ENCODE assay signal across 12 cellular contexts in the genomic region with DNA sequence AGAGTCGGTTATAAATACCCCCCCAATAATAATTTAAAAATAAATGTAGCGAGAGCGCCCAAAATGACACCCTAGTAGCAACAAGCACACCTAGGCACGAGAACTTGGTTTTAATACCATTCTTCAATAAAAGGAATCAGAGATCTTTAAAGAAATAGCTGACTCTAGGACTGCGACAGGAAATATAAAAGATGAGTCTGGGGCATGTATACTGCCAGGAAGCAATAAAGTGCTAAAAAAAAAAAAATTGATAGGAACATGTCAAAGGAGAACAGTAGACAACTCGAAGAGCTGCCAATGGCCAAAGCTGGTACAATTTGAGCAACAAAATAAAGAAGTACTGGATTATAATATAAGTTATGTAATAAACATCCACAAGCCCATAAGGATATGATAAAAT. TPM values are rescaled to one million over a fixed set of nuclear protein-coding genes. Genes with fewer than 3 reads are reported as not detected.
A peak's percentile ranks its signal among the peaks of the same experiment; 100 is the strongest.
DNase-seq lines count a peak whose midpoint lies in the region; ATAC-seq and TF ChIP-seq lines count a peak whose summit lies in the region.
"Had no signal": no experiment of that assay in that cellular context is flagged by ENCODE, and none has a peak within 500 bp of the region (broad histone marks: within the 10 kb centered on the region; RNA-seq: fewer than 3 reads in every experiment).

No MANE protein-coding gene starts in this region.

- peak overlapping the region; percentile 99 for H3K4me3 Mint-ChIP-seq in activated T-cell treated with anti-CD3 and anti-CD28 coated beads, Interleukin-2, amount 50 U/mL, for 24 hours
- H3K4me3 Mint-ChIP-seq in stimulated activated memory B cell treated with anti-CD40 and anti-IgM and Interleukin-4, amounts not matched to agents 10 μg/mL and 1 μg/mL and 100 μg/mL, for 72 hours = peak overlapping the region; percentile 34

- no peak overlapping the region for H3K9ac ChIP-seq in SU-DHL-6 (ENCODE audit: low read length)

- H3K27me3 ChIP-seq in SU-DHL-6 (ENCODE audit: low read length) = no peaks in the 10 kb centered on the region
- H3K27me3 ChIP-seq in esophagus muscularis mucosa = no peaks in the 10 kb centered on the region
- H3K27me3 ChIP-seq: esophagus squamous epithelium, tibial artery had no signal

- no peak for TF ChIP-seq EP300 in esophagus muscularis mucosa (IDR thresholded peaks at IDR 0.05)

- TF ChIP-seq CTCF in SU-DHL-6 (IDR thresholded peaks at IDR 0.05; ENCODE audit: insufficient read depth, low read length, poor library complexity, severe bottlenecking) (no peak), esophagus muscularis mucosa (IDR thresholded peaks at IDR 0.05) (no peak)

- H3K4me3 ChIP-seq in SU-DHL-6 (ENCODE audit: insufficient read depth, low read length, poor library complexity, severe bottlenecking) = no peak overlapping the region
- peak overlapping the region in 3 of 4 donors; percentile 86 to 95 (median 91) for H3K4me3 ChIP-seq in esophagus muscularis mucosa
- H3K4me3 ChIP-seq: mucosa of descending colon had no signal

- DNase-seq in activated T-cell treated with anti-CD3 and anti-CD28 coated beads, Interleukin-2, amount 50 U/mL, for 24 hours = no peak
- DNase-seq in activated T-cell treated with anti-CD3 and anti-CD28 coated beads, Interleukin-2, amount 50 U/mL, for 1 hour = no peak
- DNase-seq in esophagus muscularis mucosa (ENCODE audit: extremely low spot score) (no peak), NCI-H1048 (lab: John Stamatoyannopoulos, UW) (no peak)
- DNase-seq: esophagus squamous epithelium, mucosa of descending colon, OCI-M1, tibial artery had no signal

- no peak for ATAC-seq in stimulated activated memory B cell treated with anti-CD40 and anti-IgM and Interleukin-4, amounts not matched to agents 10 μg/mL and 1 μg/mL and 100 μg/mL, for 72 hours
- ATAC-seq in GM21576 (IDR thresholded peaks at IDR 0.05; ENCODE audit: unreplicated experiment) (no peak), HG03571 (IDR thresholded peaks at IDR 0.05; ENCODE audit: unreplicated experiment) (no peak)
- ATAC-seq: mucosa of descending colon had no signal

- intact Hi-C loops in esophagus muscularis mucosa (cut with DNase I) = loop anchor here (10.0 kb wide), 1 partner anchor 92 kb away; a partner anchor contains a TSS

- TF ChIP-seq POLR2A in esophagus muscularis mucosa (IDR thresholded peaks at IDR 0.05; ENCODE audit: low read depth) = no peak

- H3K36me3 Mint-ChIP-seq in activated T-cell treated with anti-CD3 and anti-CD28 coated beads, Interleukin-2, amount 50 U/mL, for 24 hours (ENCODE audit: low read depth) = peaks cover 76% of the 10 kb centered on the region
- H3K36me3 Mint-ChIP-seq in stimulated activated memory B cell treated with anti-CD40 and anti-IgM and Interleukin-4, amounts not matched to agents 10 μg/mL and 1 μg/mL and 100 μg/mL, for 72 hours = peaks cover 17% of the 10 kb centered on the region

- peak overlapping the region; percentile 27 for H3K27ac Mint-ChIP-seq in activated T-cell treated with anti-CD3 and anti-CD28 coated beads, Interleukin-2, amount 50 U/mL, for 24 hours
- no peak overlapping the region for H3K27ac Mint-ChIP-seq in stimulated activated memory B cell treated with anti-CD40 and anti-IgM and Interleukin-4, amounts not matched to agents 10 μg/mL and 1 μg/mL and 100 μg/mL, for 72 hours

- no peak overlapping the region for H2AFZ ChIP-seq in SU-DHL-6 (ENCODE audit: low read depth, low read length, severe bottlenecking)

- peaks cover 14% of the 10 kb centered on the region; the same call in 1 of the 2 replicates for H3K36me3 ChIP-seq in SU-DHL-6 (ENCODE audit: low read length)
- peaks cover 0 to 6% (median 2%) of the 10 kb centered on the region in 4 donors for H3K36me3 ChIP-seq in esophagus muscularis mucosa
- H3K36me3 ChIP-seq: tibial artery had no signal

- H3K27ac ChIP-seq in SU-DHL-6 (ENCODE audit: low read depth, low read length) = no peak overlapping the region
- H3K27ac ChIP-seq in esophagus muscularis mucosa (replicated peaks in 1 of 4) = no peak overlapping the region
- H3K27ac ChIP-seq: esophagus squamous epithelium had no signal

- H3F3A ChIP-seq in SU-DHL-6 (ENCODE audit: insufficient read depth) = no peaks in the 10 kb centered on the region

- H3K4me2 ChIP-seq in SU-DHL-6 (ENCODE audit: low read depth, low read length, poor library complexity, severe bottlenecking) = peak overlapping the region; percentile 76

- H3K4me1 Mint-ChIP-seq in activated T-cell treated with anti-CD3 and anti-CD28 coated beads, Interleukin-2, amount 50 U/mL, for 24 hours (ENCODE audit: low read depth) = peaks cover 76% of the 10 kb centered on the region
- H3K4me1 Mint-ChIP-seq in stimulated activated memory B cell treated with anti-CD40 and anti-IgM and Interleukin-4, amounts not matched to agents 10 μg/mL and 1 μg/mL and 100 μg/mL, for 72 hours = peaks cover 73% of the 10 kb centered on the region

- no peaks in the 10 kb centered on the region for H3K27me3 Mint-ChIP-seq in activated T-cell treated with anti-CD3 and anti-CD28 coated beads, Interleukin-2, amount 50 U/mL, for 24 hours
- H3K27me3 Mint-ChIP-seq in stimulated activated memory B cell treated with anti-CD40 and anti-IgM and Interleukin-4, amounts not matched to agents 10 μg/mL and 1 μg/mL and 100 μg/mL, for 72 hours = no peaks in the 10 kb centered on the region

- H3K79me2 ChIP-seq in SU-DHL-6 (ENCODE audit: insufficient read depth, low read length) = peaks cover 86% of the 10 kb centered on the region

- peaks cover 57% of the 10 kb centered on the region for H4K20me1 ChIP-seq in SU-DHL-6 (ENCODE audit: low read depth, low read length)

- no peaks in the 10 kb centered on the region for H3K9me3 ChIP-seq in SU-DHL-6 (ENCODE audit: insufficient read depth, low read length)
- H3K9me3 ChIP-seq in esophagus muscularis mucosa = no peaks in the 10 kb centered on the region
- H3K9me3 ChIP-seq: esophagus squamous epithelium, mucosa of descending colon, tibial artery had no signal

- no peaks in the 10 kb centered on the region for H3K9me3 Mint-ChIP-seq in activated T-cell treated with anti-CD3 and anti-CD28 coated beads, Interleukin-2, amount 50 U/mL, for 24 hours
- H3K9me3 Mint-ChIP-seq in stimulated activated memory B cell treated with anti-CD40 and anti-IgM and Interleukin-4, amounts not matched to agents 10 μg/mL and 1 μg/mL and 100 μg/mL, for 72 hours = no peaks in the 10 kb centered on the region

- peaks cover 59 to 83% (median 80%) of the 10 kb centered on the region in 4 donors for H3K4me1 ChIP-seq in esophagus muscularis mucosa

- 90% methylated on average over 6 of the region's 6 CpGs for WGBS in esophagus muscularis mucosa

- no peaks in the 10 kb centered on the region for H3K9me2 ChIP-seq in SU-DHL-6 (replicated peaks; ENCODE audit: insufficient read depth, low read length)

RNA-seq across cellular contexts. Expression of a gene that starts 2.2 kb away (rescaled TPM):
- total RNA-seq in esophagus muscularis mucosa = 100 to 1,000 TPM in 1 of 4 donors, 10 to 100 TPM in 3; 45.6 to 115 (median 57.4) TPM

RNA-seq across cellular contexts. Expression of a gene that starts 28.9 kb away (rescaled TPM):
- total RNA-seq in esophagus muscularis mucosa = 1 to 10 TPM; 3.4 to 9.1 (median 6.1) TPM
